In genomic region chr11:27757953-27758352, GRCh38 we compare ENCODE assay signal across 10 cellular contexts. TPM values are rescaled to one million over a fixed set of nuclear protein-coding genes. Genes with fewer than 3 reads are reported as not detected.
DNase-seq lines count a peak whose midpoint lies in the region; ATAC-seq, FAIRE-seq and TF ChIP-seq lines count a peak whose summit lies in the region.
"Had no signal": no experiment of that assay in that cellular context is flagged by ENCODE, and none has a peak within 500 bp of the region (broad histone marks: within the 10 kb centered on the region; RNA-seq: fewer than 3 reads in every experiment).

No MANE protein-coding gene starts in this region.

- intact Hi-C loops in activated T-helper 2 cell treated with anti-CD3 and anti-CD28 coated beads, Interferon-gamma antibody, Interleukin-2, Interleukin-4, amounts not matched to agents 10 μg/mL and 5 μg/mL and 100 μg/mL, durations not matched to agents 14 hours and 24 hours and 36 hours (cut with micrococcal nuclease): no loop called here

- peak; percentile 67 for FAIRE-seq in H54 (lab: Jason Lieb, UNC)

- no peak for TF ChIP-seq POLR2A in H54 (IDR thresholded peaks at IDR 0.05; ENCODE audit: low read depth, low read length)

- no peaks in the 10 kb centered on the region for H3K27me3 Mint-ChIP-seq in activated T-helper 2 cell treated with anti-CD3 and anti-CD28 coated beads, Interferon-gamma antibody, Interleukin-2, Interleukin-4, amounts not matched to agents 10 μg/mL and 5 μg/mL and 100 μg/mL, durations not matched to agents 14 hours and 24 hours and 36 hours (ENCODE audit: low read depth)

- no peak overlapping the region for H3K27ac Mint-ChIP-seq in activated T-helper 2 cell treated with anti-CD3 and anti-CD28 coated beads, Interferon-gamma antibody, Interleukin-2, Interleukin-4, amounts not matched to agents 10 μg/mL and 5 μg/mL and 100 μg/mL, durations not matched to agents 14 hours and 24 hours and 36 hours

- H3K4me3 Mint-ChIP-seq in activated T-helper 2 cell treated with anti-CD3 and anti-CD28 coated beads, Interferon-gamma antibody, Interleukin-2, Interleukin-4, amounts not matched to agents 10 μg/mL and 5 μg/mL and 100 μg/mL, durations not matched to agents 14 hours and 24 hours and 36 hours (ENCODE audit: low read depth): no peak overlapping the region

- no peaks in the 10 kb centered on the region for H3K4me1 Mint-ChIP-seq in activated T-helper 2 cell treated with anti-CD3 and anti-CD28 coated beads, Interferon-gamma antibody, Interleukin-2, Interleukin-4, amounts not matched to agents 10 μg/mL and 5 μg/mL and 100 μg/mL, durations not matched to agents 14 hours and 24 hours and 36 hours (ENCODE audit: low read depth)

- DNase-seq in H54 (ENCODE audit: insufficient read length, low spot score): no peak
- DNase-seq in RKO (ENCODE audit: low spot score): peak; percentile 15
- peak; percentile 5 for DNase-seq in dermis blood vessel endothelial cell
- DNase-seq in COR-L47 (lab: John Stamatoyannopoulos, UW): no peak
- no peak for DNase-seq in DMS153 treated with DMSO at 0.1 percent for 48 hours (lab: John Stamatoyannopoulos, UW; ENCODE audit: unreplicated experiment)
- no peak for DNase-seq in activated T-helper 2 cell treated with anti-CD3 and anti-CD28 coated beads, Interferon-gamma antibody, Interleukin-2, Interleukin-4, amounts not matched to agents 10 μg/mL and 5 μg/mL and 100 μg/mL, durations not matched to agents 14 hours and 24 hours and 36 hours (ENCODE audit: low spot score)
- DNase-seq: activated CD4-positive, alpha-beta T cell treated with anti-CD3 and anti-CD28 coated beads for 48 hours; hippocampal formation; spleen had no signal

- no peaks in the 10 kb centered on the region for H3K36me3 Mint-ChIP-seq in activated T-helper 2 cell treated with anti-CD3 and anti-CD28 coated beads, Interferon-gamma antibody, Interleukin-2, Interleukin-4, amounts not matched to agents 10 μg/mL and 5 μg/mL and 100 μg/mL, durations not matched to agents 14 hours and 24 hours and 36 hours (ENCODE audit: low read depth)

- H3K9me3 Mint-ChIP-seq in activated T-helper 2 cell treated with anti-CD3 and anti-CD28 coated beads, Interferon-gamma antibody, Interleukin-2, Interleukin-4, amounts not matched to agents 10 μg/mL and 5 μg/mL and 100 μg/mL, durations not matched to agents 14 hours and 24 hours and 36 hours: no peaks in the 10 kb centered on the region

- no peak for ATAC-seq in GM18909 (IDR thresholded peaks at IDR 0.05; ENCODE audit: poor library complexity, unreplicated experiment)

RNA-seq across cellular contexts. Expression of gene BDNF, which starts 57.7 kb away (rescaled TPM):
- 0.60 and 0.85 TPM in 2 replicates for total RNA-seq in dermis blood vessel endothelial cell
- total RNA-seq in activated T-helper 2 cell treated with anti-CD3 and anti-CD28 coated beads, Interferon-gamma antibody, Interleukin-2, Interleukin-4, amounts not matched to agents 10 μg/mL and 5 μg/mL and 100 μg/mL, durations not matched to agents 14 hours and 24 hours and 36 hours: not detected in 2 replicates

Comparison
In these comparisons a context has a peak if more than half of its experiments do, and no peak if none do; other contexts are left out.
1. DNase-seq: peak in RKO (single experiment) and dermis blood vessel endothelial cell (single experiment); none in H54 (single experiment), COR-L47 (single experiment), DMS153 treated with DMSO at 0.1 percent for 48 hours (single experiment) and activated T-helper 2 cell treated with anti-CD3 and anti-CD28 coated beads, Interferon-gamma antibody, Interleukin-2, Interleukin-4, amounts not matched to agents 10 μg/mL and 5 μg/mL and 100 μg/mL, durations not matched to agents 14 hours and 24 hours and 36 hours (single experiment).